In genomic region chr2:182543746-182544525, GRCh38 we compare ENCODE assay signal across 16 cellular contexts.
"Had no signal": no experiment of that assay in that cellular context is flagged by ENCODE, and none has a peak within 500 bp of the region (broad histone marks: within the 10 kb centered on the region; RNA-seq: fewer than 3 reads in every experiment).

No MANE protein-coding gene starts in this region.

- H3K4me3 Mint-ChIP-seq: activated CD8-positive, alpha-beta memory T cell treated with anti-CD3 and anti-CD28 coated beads, Interleukin-2, amount 10 ng/mL, durations not matched to agents 7 days and 5 days; activated naive CD8-positive, alpha-beta T cell treated with anti-CD3 and anti-CD28 coated beads for 36 hours; activated T-cell treated with anti-CD3 and anti-CD28 coated beads, Interleukin-2, amount 50 U/mL, for 24 hours had no signal

- H3K4me1 Mint-ChIP-seq: activated naive CD8-positive, alpha-beta T cell treated with anti-CD3 and anti-CD28 coated beads for 36 hours had no signal

- H3K27me3 ChIP-seq: breast epithelium, hepatocyte, right atrium auricular region, stomach had no signal

- H3K9me3 ChIP-seq: breast epithelium, right atrium auricular region, stomach, thoracic aorta had no signal

- H3K4me2 ChIP-seq: hepatocyte had no signal

- DNase-seq: activated CD4-positive, alpha-beta T cell treated with anti-CD3 and anti-CD28 coated beads for 1 hour; activated CD4-positive, alpha-beta T cell treated with anti-CD3 and anti-CD28 coated beads, Interleukin-2, amount 50 U/mL, for 48 hours; activated CD8-positive, alpha-beta memory T cell treated with anti-CD3 and anti-CD28 coated beads, Interleukin-2, amount 10 ng/mL, durations not matched to agents 7 days and 5 days; activated gamma-delta T cell; activated naive CD8-positive, alpha-beta T cell treated with anti-CD3 and anti-CD28 coated beads for 36 hours; activated T-cell treated with anti-CD3 and anti-CD28 coated beads, Interleukin-2, amount 50 U/mL, for 24 hours; aorta; kidney; left ventricle myocardium superior; posterior cingulate gyrus; small intestine; stomach had no signal

- H3K9me3 Mint-ChIP-seq: activated naive CD8-positive, alpha-beta T cell treated with anti-CD3 and anti-CD28 coated beads for 36 hours; activated T-cell treated with anti-CD3 and anti-CD28 coated beads, Interleukin-2, amount 50 U/mL, for 24 hours had no signal

- ATAC-seq: activated CD8-positive, alpha-beta memory T cell treated with anti-CD3 and anti-CD28 coated beads, Interleukin-2, amount 10 ng/mL, durations not matched to agents 7 days and 5 days; left ventricle myocardium superior had no signal

- H2AFZ ChIP-seq: hepatocyte had no signal

- H3K4me3 ChIP-seq: breast epithelium, hepatocyte, right atrium auricular region, stomach, thoracic aorta had no signal

- H3K4me1 ChIP-seq: breast epithelium, right atrium auricular region had no signal

- H3K27ac Mint-ChIP-seq: activated CD8-positive, alpha-beta memory T cell treated with anti-CD3 and anti-CD28 coated beads, Interleukin-2, amount 10 ng/mL, durations not matched to agents 7 days and 5 days; activated naive CD8-positive, alpha-beta T cell treated with anti-CD3 and anti-CD28 coated beads for 36 hours; activated T-cell treated with anti-CD3 and anti-CD28 coated beads, Interleukin-2, amount 50 U/mL, for 24 hours had no signal

- H3K27me3 Mint-ChIP-seq: activated CD8-positive, alpha-beta memory T cell treated with anti-CD3 and anti-CD28 coated beads, Interleukin-2, amount 10 ng/mL, durations not matched to agents 7 days and 5 days; activated naive CD8-positive, alpha-beta T cell treated with anti-CD3 and anti-CD28 coated beads for 36 hours; activated T-cell treated with anti-CD3 and anti-CD28 coated beads, Interleukin-2, amount 50 U/mL, for 24 hours had no signal

- H3K36me3 ChIP-seq: breast epithelium, right atrium auricular region, stomach, thoracic aorta had no signal

- H3K27ac ChIP-seq: breast epithelium, hepatocyte, thoracic aorta had no signal

- H3K36me3 Mint-ChIP-seq: activated CD8-positive, alpha-beta memory T cell treated with anti-CD3 and anti-CD28 coated beads, Interleukin-2, amount 10 ng/mL, durations not matched to agents 7 days and 5 days; activated naive CD8-positive, alpha-beta T cell treated with anti-CD3 and anti-CD28 coated beads for 36 hours had no signal
